In the genomic region with DNA sequence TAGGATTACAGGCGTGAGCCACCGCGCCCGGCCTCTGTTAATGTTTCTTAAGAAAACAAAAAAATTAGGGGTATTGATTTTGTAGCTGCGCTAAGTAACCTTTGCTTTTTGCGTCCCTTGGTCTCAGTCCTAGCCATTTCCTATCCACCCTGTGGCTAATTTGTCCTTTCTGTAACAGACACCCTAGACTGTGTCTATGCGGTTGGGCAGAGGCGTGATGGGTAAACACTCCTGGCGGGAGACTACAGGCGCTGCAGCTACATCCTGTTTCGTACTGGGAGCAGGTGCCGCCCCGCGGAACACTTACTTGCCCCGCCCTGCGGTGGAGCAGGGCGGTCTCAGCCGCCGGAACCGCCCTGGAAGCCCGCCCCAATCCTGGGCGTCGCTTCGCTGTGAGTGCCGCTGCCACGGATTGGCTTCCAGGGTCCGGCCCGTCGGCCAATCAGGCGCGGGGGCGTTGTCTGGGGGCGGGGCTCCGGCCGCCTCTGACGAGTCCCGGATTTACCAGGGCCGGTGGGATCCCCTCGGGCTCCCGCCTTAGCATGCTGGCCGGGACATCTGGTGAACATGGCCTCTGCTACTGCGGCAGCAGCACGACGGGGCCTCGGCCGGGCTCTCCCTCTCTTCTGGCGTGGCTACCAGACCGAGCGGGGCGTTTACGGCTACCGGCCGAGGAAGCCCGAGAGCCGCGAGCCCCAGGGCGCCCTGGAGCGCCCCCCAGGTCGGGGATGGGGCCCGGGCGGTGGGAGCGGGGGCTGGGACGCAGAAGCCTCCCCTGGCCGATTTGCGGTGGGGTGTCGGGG, we compare ENCODE assay signal across 8 cellular contexts.
A peak's percentile ranks its signal among the peaks of the same experiment; 100 is the strongest.
DNase-seq lines count a peak whose midpoint lies in the region; ATAC-seq and TF ChIP-seq lines count a peak whose summit lies in the region.

A gene with protein sequence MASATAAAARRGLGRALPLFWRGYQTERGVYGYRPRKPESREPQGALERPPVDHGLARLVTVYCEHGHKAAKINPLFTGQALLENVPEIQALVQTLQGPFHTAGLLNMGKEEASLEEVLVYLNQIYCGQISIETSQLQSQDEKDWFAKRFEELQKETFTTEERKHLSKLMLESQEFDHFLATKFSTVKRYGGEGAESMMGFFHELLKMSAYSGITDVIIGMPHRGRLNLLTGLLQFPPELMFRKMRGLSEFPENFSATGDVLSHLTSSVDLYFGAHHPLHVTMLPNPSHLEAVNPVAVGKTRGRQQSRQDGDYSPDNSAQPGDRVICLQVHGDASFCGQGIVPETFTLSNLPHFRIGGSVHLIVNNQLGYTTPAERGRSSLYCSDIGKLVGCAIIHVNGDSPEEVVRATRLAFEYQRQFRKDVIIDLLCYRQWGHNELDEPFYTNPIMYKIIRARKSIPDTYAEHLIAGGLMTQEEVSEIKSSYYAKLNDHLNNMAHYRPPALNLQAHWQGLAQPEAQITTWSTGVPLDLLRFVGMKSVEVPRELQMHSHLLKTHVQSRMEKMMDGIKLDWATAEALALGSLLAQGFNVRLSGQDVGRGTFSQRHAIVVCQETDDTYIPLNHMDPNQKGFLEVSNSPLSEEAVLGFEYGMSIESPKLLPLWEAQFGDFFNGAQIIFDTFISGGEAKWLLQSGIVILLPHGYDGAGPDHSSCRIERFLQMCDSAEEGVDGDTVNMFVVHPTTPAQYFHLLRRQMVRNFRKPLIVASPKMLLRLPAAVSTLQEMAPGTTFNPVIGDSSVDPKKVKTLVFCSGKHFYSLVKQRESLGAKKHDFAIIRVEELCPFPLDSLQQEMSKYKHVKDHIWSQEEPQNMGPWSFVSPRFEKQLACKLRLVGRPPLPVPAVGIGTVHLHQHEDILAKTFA (plus strand): TSS at position 488 of the 803 bp plus-strand sequence. CDS start 80 bp downstream, at position 568.

- peak; percentile 97 for DNase-seq in AG10803 (ENCODE audit: low read depth)
- peak; percentile 90 for DNase-seq in NCI-H345 treated with DMSO at 0.1 percent for 48 hours (lab: John Stamatoyannopoulos, UW; ENCODE audit: unreplicated experiment)
- peak; percentile 94 to 98 (median 97) for DNase-seq in activated CD4-positive, CD25-positive, alpha-beta regulatory T cell (lab: John Stamatoyannopoulos, UW)
- DNase-seq in central memory CD8-positive, alpha-beta T cell (ENCODE audit: low spot score in 2 of 2) = peak; percentile 97 to 98
- peak; percentile 98 for DNase-seq in iris pigment epithelial cell (ENCODE audit: low read depth)
- peak; percentile 99 for DNase-seq in stimulated activated CD4-positive, alpha-beta T cell treated with anti-CD3 and anti-CD28 coated beads, Interleukin-12 subunit alpha, Interleukin-12 subunit beta, amount 100 ng/mL, for 4 hours

- peak within 1 kb of the TSS; percentile 74 for H3K4me3 Mint-ChIP-seq in central memory CD8-positive, alpha-beta T cell

- H3K9me3 Mint-ChIP-seq in central memory CD8-positive, alpha-beta T cell = no peaks in the 10 kb centered on the region

- ATAC-seq in GM19023 (IDR thresholded peaks at IDR 0.05; ENCODE audit: unreplicated experiment) (peak; percentile 99), HG03280 (IDR thresholded peaks at IDR 0.05; ENCODE audit: unreplicated experiment) (peak; percentile 99)
- peak; percentile 98 for ATAC-seq in central memory CD8-positive, alpha-beta T cell (replicated peaks; ENCODE audit: extremely low read depth, poor library complexity, severe bottlenecking)

- peak within 1 kb of the TSS; percentile 80 for H3K27ac Mint-ChIP-seq in central memory CD8-positive, alpha-beta T cell (ENCODE audit: low read depth)

- peaks cover 7% of the 10 kb centered on the region for H3K4me1 Mint-ChIP-seq in central memory CD8-positive, alpha-beta T cell

- no peaks in the 10 kb centered on the region for H3K36me3 Mint-ChIP-seq in central memory CD8-positive, alpha-beta T cell (ENCODE audit: insufficient read depth)

- no peaks in the 10 kb centered on the region for H3K27me3 Mint-ChIP-seq in central memory CD8-positive, alpha-beta T cell

- TF ChIP-seq CTCF in AG10803 (conservative IDR thresholded peaks at IDR 0.05; ENCODE audit: low read length) = peak; percentile 47

- peak within 1 kb of the TSS; percentile 92 for H3K4me3 ChIP-seq in AG10803 (ENCODE audit: low read length)

Comparison
In these comparisons a context has a peak if more than half of its experiments do, and no peak if none do; other contexts are left out.
1. Peak in every context shown above with its lines: DNase-seq, ATAC-seq and H3K4me3 ChIP-seq.